Comparison of ENCODE assay signal across 1 cellular context in genomic region chr1:67503974-67504373, GRCh38.
TF ChIP-seq lines count a peak whose summit lies in the region.

No MANE protein-coding gene starts in this region.

TF ChIP-seq in K562, 482 proteins besides CTCF, POLR2A, EP300 and RAD21 (continued from another document):
- no peak for TF ChIP-seq E2F4 (CRISPR knock-in tag; IDR thresholded peaks at IDR 0.05; ENCODE audit: low read depth)
- TF ChIP-seq FOXM1 (IDR thresholded peaks at IDR 0.05; ENCODE audit: low read depth) = no peak
- no peak for TF ChIP-seq FOXM1 (CRISPR knock-in tag; IDR thresholded peaks at IDR 0.05; ENCODE audit: low read depth)
- peak; percentile 76; the same call in 1 of the 2 replicates for TF ChIP-seq CREB3L1 (IDR thresholded peaks at IDR 0.05; ENCODE audit: borderline replicate concordance, low read depth)
- no peak for TF ChIP-seq GABPB1 (CRISPR knock-in tag; IDR thresholded peaks at IDR 0.05)
